Comparison of ENCODE assay signal across 18 cellular contexts in the genomic region with DNA sequence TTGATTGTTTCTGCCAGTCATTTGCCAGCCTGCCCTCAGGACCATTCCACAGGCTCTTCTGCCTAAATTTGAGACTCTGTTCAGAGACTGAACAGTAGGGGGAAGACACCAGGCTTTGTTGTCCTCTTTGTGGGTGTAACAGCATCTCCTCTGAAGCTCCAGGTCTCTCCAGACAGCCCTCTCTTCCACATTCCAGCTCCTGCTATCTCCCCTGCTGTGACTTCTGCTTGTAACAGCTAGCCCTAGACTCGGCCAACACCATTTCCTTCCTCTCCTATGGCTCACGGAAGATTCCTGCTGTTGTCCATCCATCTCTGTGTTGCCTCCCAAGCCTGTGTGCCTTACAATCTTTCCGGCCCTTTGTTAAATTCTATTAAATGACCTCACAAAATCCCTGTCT.
"Had no signal": no experiment of that assay in that cellular context is flagged by ENCODE, and none has a peak within 500 bp of the region (broad histone marks: within the 10 kb centered on the region; RNA-seq: fewer than 3 reads in every experiment).

No MANE protein-coding gene starts in this region.

- H3K4me1 ChIP-seq: right atrium auricular region, suprapubic skin had no signal

- H3K4me1 Mint-ChIP-seq: mesothelial cell of epicardium had no signal

- ATAC-seq: gastroesophageal sphincter; stimulated activated naive B cell treated with anti-CD40 and anti-IgM and Interleukin-4, amounts not matched to agents 10 μg/mL and 1 μg/mL and 100 μg/mL, for 72 hours had no signal

- H3K27me3 ChIP-seq: cardiac muscle cell, gastroesophageal sphincter, right atrium auricular region, suprapubic skin had no signal

- H3K9me3 ChIP-seq: gastroesophageal sphincter, right atrium auricular region, suprapubic skin had no signal

- H3K4me3 ChIP-seq: cardiac muscle cell, coronary artery, gastroesophageal sphincter, right atrium auricular region, smooth muscle cell, suprapubic skin had no signal

- H3K27ac ChIP-seq: cardiac muscle cell, coronary artery, gastroesophageal sphincter, right atrium auricular region, suprapubic skin had no signal

- H3K27ac Mint-ChIP-seq: activated B cell treated with CpG ODN at 0.5 μM for 24 hours; activated naive CD8-positive, alpha-beta T cell treated with anti-CD3 and anti-CD28 coated beads for 36 hours; mesothelial cell of epicardium; stimulated activated naive B cell treated with anti-CD40 and anti-IgM and Interleukin-4, amounts not matched to agents 10 μg/mL and 1 μg/mL and 100 μg/mL, for 72 hours; T-helper 1 cell treated with Interleukin-12 subunit alpha and Interleukin-12 subunit beta and Interleukin-4 antibody, amounts not matched to agents 30 μg/mL and 1 μg/mL, for 36 hours; type B pancreatic cell had no signal

- H3K9me3 Mint-ChIP-seq: activated B cell treated with CpG ODN at 0.5 μM for 24 hours; stimulated activated naive B cell treated with anti-CD40 and anti-IgM and Interleukin-4, amounts not matched to agents 10 μg/mL and 1 μg/mL and 100 μg/mL, for 72 hours; type B pancreatic cell had no signal

- H3K27me3 Mint-ChIP-seq: activated B cell treated with CpG ODN at 0.5 μM for 24 hours; activated naive CD8-positive, alpha-beta T cell treated with anti-CD3 and anti-CD28 coated beads for 36 hours; stimulated activated naive B cell treated with anti-CD40 and anti-IgM and Interleukin-4, amounts not matched to agents 10 μg/mL and 1 μg/mL and 100 μg/mL, for 72 hours; type B pancreatic cell had no signal

- DNase-seq: activated B cell treated with CpG ODN at 0.5 μM for 24 hours; activated CD4-positive, alpha-beta T cell treated with anti-CD3 and anti-CD28 coated beads, Interleukin-2, amount 50 U/mL, for 1 hour; activated effector memory CD4-positive, alpha-beta T cell treated with Interleukin-2 at 50 U/mL for 16 hours; activated naive CD8-positive, alpha-beta T cell treated with anti-CD3 and anti-CD28 coated beads for 36 hours; aorta; effector memory CD4-positive, alpha-beta T cell; kidney glomerular epithelial cell; posterior cingulate gyrus; stimulated activated naive B cell treated with anti-CD40 and anti-IgM and Interleukin-4, amounts not matched to agents 10 μg/mL and 1 μg/mL and 100 μg/mL, for 72 hours had no signal

- H3K36me3 ChIP-seq: cardiac muscle cell had no signal

- H3K4me3 Mint-ChIP-seq: activated B cell treated with CpG ODN at 0.5 μM for 24 hours; activated naive CD8-positive, alpha-beta T cell treated with anti-CD3 and anti-CD28 coated beads for 36 hours; mesothelial cell of epicardium; stimulated activated naive B cell treated with anti-CD40 and anti-IgM and Interleukin-4, amounts not matched to agents 10 μg/mL and 1 μg/mL and 100 μg/mL, for 72 hours; T-helper 1 cell treated with Interleukin-12 subunit alpha and Interleukin-12 subunit beta and Interleukin-4 antibody, amounts not matched to agents 30 μg/mL and 1 μg/mL, for 36 hours; type B pancreatic cell had no signal
